ENCODE assay signal across 8 cellular contexts in genomic region chr3:142962520-142963265, GRCh38. TPM values are rescaled to one million over a fixed set of nuclear protein-coding genes. Genes with fewer than 3 reads are reported as not detected.
A peak's percentile ranks its signal among the peaks of the same experiment; 100 is the strongest.
DNase-seq lines count a peak whose midpoint lies in the region; ATAC-seq lines count a peak whose summit lies in the region.

No MANE protein-coding gene starts in this region.

- peaks cover 88% of the 10 kb centered on the region for H3K27me3 Mint-ChIP-seq in central memory CD8-positive, alpha-beta T cell
- peaks cover 34 to 74% (median 61%) of the 10 kb centered on the region in 3 donors for H3K27me3 Mint-ChIP-seq in naive B cell

- ATAC-seq in HG03342 (IDR thresholded peaks at IDR 0.05; ENCODE audit: unreplicated experiment) (peak; percentile 14), naive B cell (ENCODE audit: low read depth in 2 of 2) (no peak), HG03095 (IDR thresholded peaks at IDR 0.05; ENCODE audit: unreplicated experiment) (no peak), HG03520 (IDR thresholded peaks at IDR 0.05; ENCODE audit: unreplicated experiment) (no peak)
- no peak for ATAC-seq in central memory CD8-positive, alpha-beta T cell (replicated peaks; ENCODE audit: extremely low read depth, poor library complexity, severe bottlenecking)

- no peaks in the 10 kb centered on the region for H3K9me3 Mint-ChIP-seq in central memory CD8-positive, alpha-beta T cell
- peaks cover 0 to 5% (median 0%) of the 10 kb centered on the region in 7 donors for H3K9me3 Mint-ChIP-seq in naive B cell

- peak overlapping the region; percentile 80 for H3K4me3 Mint-ChIP-seq in central memory CD8-positive, alpha-beta T cell
- peak overlapping the region; percentile 77 to 91 (median 84) for H3K4me3 Mint-ChIP-seq in naive B cell

- H3K4me1 Mint-ChIP-seq in central memory CD8-positive, alpha-beta T cell: peaks cover 11% of the 10 kb centered on the region
- H3K4me1 Mint-ChIP-seq in naive B cell: peaks cover 15 to 21% (median 16%) of the 10 kb centered on the region in 3 donors

- DNase-seq in AG20443 (ENCODE audit: low spot score): peak; percentile 14
- DNase-seq in central memory CD8-positive, alpha-beta T cell (ENCODE audit: low spot score in 2 of 2): no peak
- no peak for DNase-seq in naive B cell
- DNase-seq in NCI-H226: no peak
- no peak for DNase-seq in T-helper 9 cell

- peaks cover 4% of the 10 kb centered on the region for H3K36me3 Mint-ChIP-seq in central memory CD8-positive, alpha-beta T cell (ENCODE audit: insufficient read depth)
- H3K36me3 Mint-ChIP-seq in naive B cell: peaks cover 0 to 12% of the 10 kb centered on the region in 2 donors

- no peak overlapping the region for H3K27ac Mint-ChIP-seq in central memory CD8-positive, alpha-beta T cell (ENCODE audit: low read depth)
- no peak overlapping the region for H3K27ac Mint-ChIP-seq in naive B cell

RNA-seq across cellular contexts. Expression of gene PAQR9, which starts 0.8 kb away (rescaled TPM):
- polyA plus RNA-seq in naive B cell (ENCODE audit: low read depth in 6 of 6): not detected

RNA-seq across cellular contexts. Expression of gene U2SURP, which starts 38.7 kb away (rescaled TPM):
- 100 to 1,000 TPM in 5 of 6 donors, 10 to 100 TPM in 1; 87.3 to 188 (median 132) TPM for polyA plus RNA-seq in naive B cell (ENCODE audit: low read depth in 6 of 6)
